ENCODE assay signal across 9 cellular contexts in genomic region chr10:132330486-132330833, GRCh38. TPM values are rescaled to one million over a fixed set of nuclear protein-coding genes. Genes with fewer than 3 reads are reported as not detected.
DNase-seq lines count a peak whose midpoint lies in the region; ATAC-seq, FAIRE-seq and TF ChIP-seq lines count a peak whose summit lies in the region.
"Had no signal": no experiment of that assay in that cellular context is flagged by ENCODE, and none has a peak within 500 bp of the region (broad histone marks: within the 10 kb centered on the region; RNA-seq: fewer than 3 reads in every experiment).

No MANE protein-coding gene starts in this region.

- peak overlapping the region; percentile 77 for H3K27ac Mint-ChIP-seq in activated naive CD4-positive, alpha-beta T cell treated with anti-CD3 and anti-CD28 coated beads for 36 hours
- peak overlapping the region; percentile 74 for H3K27ac Mint-ChIP-seq in activated T-helper 2 cell treated with anti-CD3 and anti-CD28 coated beads, Interferon-gamma antibody, Interleukin-2, Interleukin-4, amounts not matched to agents 10 μg/mL and 5 μg/mL and 100 μg/mL, durations not matched to agents 14 hours and 24 hours and 36 hours

- no peak for FAIRE-seq in keratinocyte (lab: Jason Lieb, UNC)

- H2AFZ ChIP-seq in keratinocyte (ENCODE audit: control insufficient read depth, low read length), result no peak overlapping the region

- H3K4me1 ChIP-seq in keratinocyte (ENCODE audit: control insufficient read depth, extremely low read depth, insufficient read depth, low read length), result peaks cover 14% of the 10 kb centered on the region
- peaks cover 12 to 37% of the 10 kb centered on the region in 2 donors for H3K4me1 ChIP-seq in thoracic aorta (ENCODE audit: control insufficient read depth in 1 of 2, low read depth in 2 of 2)

- dilution Hi-C loops in keratinocyte (cut with MboI; ENCODE audit: extremely low pct_ligation_motif_present, low sequenced_read_pairs), result no loop called here

- H3K9ac ChIP-seq in keratinocyte (ENCODE audit: control insufficient read depth, extremely low read depth, insufficient read depth, low read length), result no peak overlapping the region

- H4K20me1 ChIP-seq in keratinocyte (ENCODE audit: control insufficient read depth, extremely low read depth, insufficient read depth, low read length), result no peaks in the 10 kb centered on the region

- no peak for TF ChIP-seq CTCF in keratinocyte (optimal IDR thresholded peaks at IDR 0.05 in 1 of 3, IDR thresholded peaks at IDR 0.05 in 1 of 3, conservative IDR thresholded peaks at IDR 0.05 in 1 of 3; ENCODE audit: extremely low read depth in 1 of 3, insufficient read depth in 2 of 3, low read length in 3 of 3)
- no peak for TF ChIP-seq CTCF in thoracic aorta (IDR thresholded peaks at IDR 0.05)

- DNase-seq in activated naive CD4-positive, alpha-beta T cell treated with anti-CD3 and anti-CD28 coated beads for 36 hours, result no peak
- no peak for DNase-seq in activated naive CD4-positive, alpha-beta T cell treated with Interleukin-2 at 50 U/mL for 16 hours
- DNase-seq in activated T-helper 2 cell treated with anti-CD3 and anti-CD28 coated beads, Interferon-gamma antibody, Interleukin-2, Interleukin-4, amounts not matched to agents 10 μg/mL and 5 μg/mL and 100 μg/mL, durations not matched to agents 14 hours and 24 hours and 36 hours (ENCODE audit: low spot score), result no peak
- no peak for DNase-seq in keratinocyte (ENCODE audit: low read depth, low spot score)
- no peak for DNase-seq in thoracic aorta (ENCODE audit: low spot score)
- DNase-seq in NCI-H1417 (lab: John Stamatoyannopoulos, UW), result no peak
- DNase-seq in T1000 (lab: John Stamatoyannopoulos, UW), result no peak
- DNase-seq: NCI-H774 had no signal

- H3K36me3 Mint-ChIP-seq in activated naive CD4-positive, alpha-beta T cell treated with anti-CD3 and anti-CD28 coated beads for 36 hours (ENCODE audit: low read depth), result peaks cover 44% of the 10 kb centered on the region
- peaks cover 57% of the 10 kb centered on the region for H3K36me3 Mint-ChIP-seq in activated T-helper 2 cell treated with anti-CD3 and anti-CD28 coated beads, Interferon-gamma antibody, Interleukin-2, Interleukin-4, amounts not matched to agents 10 μg/mL and 5 μg/mL and 100 μg/mL, durations not matched to agents 14 hours and 24 hours and 36 hours (ENCODE audit: low read depth)

- H3K9me1 ChIP-seq in keratinocyte (ENCODE audit: control insufficient read depth, extremely low read depth, insufficient read depth, low read length), result no peaks in the 10 kb centered on the region

- H3K4me3 Mint-ChIP-seq in activated naive CD4-positive, alpha-beta T cell treated with anti-CD3 and anti-CD28 coated beads for 36 hours, result peak overlapping the region; percentile 92
- H3K4me3 Mint-ChIP-seq in activated T-helper 2 cell treated with anti-CD3 and anti-CD28 coated beads, Interferon-gamma antibody, Interleukin-2, Interleukin-4, amounts not matched to agents 10 μg/mL and 5 μg/mL and 100 μg/mL, durations not matched to agents 14 hours and 24 hours and 36 hours (ENCODE audit: low read depth), result peak overlapping the region; percentile 83

- H3K36me3 ChIP-seq in keratinocyte (ENCODE audit: control insufficient read depth in 2 of 2, extremely low read depth in 1 of 2, insufficient read depth in 2 of 2, low read length in 2 of 2) (peaks cover 0 to 1% of the 10 kb centered on the region in 2 experiments), thoracic aorta (no peaks in the 10 kb centered on the region)

- H3K4me2 ChIP-seq in keratinocyte (ENCODE audit: control insufficient read depth, extremely low read depth, insufficient read depth, low read depth, low read length), result peak overlapping the region; percentile 29

- H3K9me3 Mint-ChIP-seq in activated naive CD4-positive, alpha-beta T cell treated with anti-CD3 and anti-CD28 coated beads for 36 hours, result peaks cover 6% of the 10 kb centered on the region
- peaks cover 4% of the 10 kb centered on the region for H3K9me3 Mint-ChIP-seq in activated T-helper 2 cell treated with anti-CD3 and anti-CD28 coated beads, Interferon-gamma antibody, Interleukin-2, Interleukin-4, amounts not matched to agents 10 μg/mL and 5 μg/mL and 100 μg/mL, durations not matched to agents 14 hours and 24 hours and 36 hours

- no peaks in the 10 kb centered on the region for H3K27me3 ChIP-seq in keratinocyte (ENCODE audit: control insufficient read depth, extremely low read depth, insufficient read depth, low read length)
- no peaks in the 10 kb centered on the region for H3K27me3 ChIP-seq in thoracic aorta (replicated peaks; ENCODE audit: insufficient read depth)

- no peak for ATAC-seq in thoracic aorta (ENCODE audit: insufficient number of reproducible peaks, low FRiP score, low read depth)
- no peak for ATAC-seq in HG03442 (IDR thresholded peaks at IDR 0.05; ENCODE audit: unreplicated experiment)

- no peaks in the 10 kb centered on the region for H3K9me3 ChIP-seq in keratinocyte (ENCODE audit: control insufficient read depth, low read depth, low read length)
- H3K9me3 ChIP-seq in thoracic aorta, result no peaks in the 10 kb centered on the region

- intact Hi-C loops in activated naive CD4-positive, alpha-beta T cell treated with anti-CD3 and anti-CD28 coated beads for 36 hours (cut with micrococcal nuclease), result loop anchor here (1.0 to 10.0 kb wide), 7 partner anchors 10 to 430 kb away; partner anchors contain the start of genes BNIP3, INPP5A, PPP2R2D and PWWP2B
- intact Hi-C loops in activated T-helper 2 cell treated with anti-CD3 and anti-CD28 coated beads, Interferon-gamma antibody, Interleukin-2, Interleukin-4, amounts not matched to agents 10 μg/mL and 5 μg/mL and 100 μg/mL, durations not matched to agents 14 hours and 24 hours and 36 hours (cut with micrococcal nuclease), result loop anchor here (5.0 to 10.0 kb wide), 2 partner anchors 204 to 428 kb away; partner anchors contain the start of genes INPP5A and PPP2R2D

- CTCF ChIA-PET in activated naive CD4-positive, alpha-beta T cell treated with anti-CD3 and anti-CD28 coated beads for 36 hours (lab: Charles Lee), result no interaction called here

- H3K27me3 Mint-ChIP-seq in activated naive CD4-positive, alpha-beta T cell treated with anti-CD3 and anti-CD28 coated beads for 36 hours (ENCODE audit: low read depth), result no peaks in the 10 kb centered on the region
- H3K27me3 Mint-ChIP-seq in activated T-helper 2 cell treated with anti-CD3 and anti-CD28 coated beads, Interferon-gamma antibody, Interleukin-2, Interleukin-4, amounts not matched to agents 10 μg/mL and 5 μg/mL and 100 μg/mL, durations not matched to agents 14 hours and 24 hours and 36 hours (ENCODE audit: low read depth), result no peaks in the 10 kb centered on the region

- peaks cover 35% of the 10 kb centered on the region for H3K79me2 ChIP-seq in keratinocyte (ENCODE audit: control insufficient read depth, insufficient read depth, low read length)

- H3K4me3 ChIP-seq in keratinocyte (ENCODE audit: control insufficient read depth in 2 of 3, extremely low read depth in 1 of 3, insufficient read depth in 2 of 3, low read depth in 1 of 3, low read length in 3 of 3), result peak overlapping the region; percentile 57 to 75 (median 65)
- H3K4me3 ChIP-seq in thoracic aorta, result peak overlapping the region; percentile 86

- H3K27ac ChIP-seq in keratinocyte (ENCODE audit: control insufficient read depth, insufficient read depth, low read length) (no peak overlapping the region), thoracic aorta (peak overlapping the region in 1 of 2 donors; percentile 74)

- peaks cover 67% of the 10 kb centered on the region for H3K4me1 Mint-ChIP-seq in activated naive CD4-positive, alpha-beta T cell treated with anti-CD3 and anti-CD28 coated beads for 36 hours (ENCODE audit: low read depth)
- peaks cover 48% of the 10 kb centered on the region for H3K4me1 Mint-ChIP-seq in activated T-helper 2 cell treated with anti-CD3 and anti-CD28 coated beads, Interferon-gamma antibody, Interleukin-2, Interleukin-4, amounts not matched to agents 10 μg/mL and 5 μg/mL and 100 μg/mL, durations not matched to agents 14 hours and 24 hours and 36 hours (ENCODE audit: low read depth)

RNA-seq across cellular contexts. Expression of gene LRRC27, which starts 1.5 kb away (rescaled TPM):
- 1 to 10 TPM; 1.5 to 1.9 TPM for total RNA-seq in activated naive CD4-positive, alpha-beta T cell treated with anti-CD3 and anti-CD28 coated beads for 36 hours
- total RNA-seq in activated T-helper 2 cell treated with anti-CD3 and anti-CD28 coated beads, Interferon-gamma antibody, Interleukin-2, Interleukin-4, amounts not matched to agents 10 μg/mL and 5 μg/mL and 100 μg/mL, durations not matched to agents 14 hours and 24 hours and 36 hours, result 2.8 and 3.5 TPM in 2 replicates
- polyA plus RNA-seq in keratinocyte, result 3.0 to 3.5 TPM (median 3.1 TPM) in 3 replicates
- 8.3 TPM for polyA plus RNA-seq in keratinocyte (2011; ENCODE audit: low read depth)
- polyA plus RNA-seq in keratinocyte (2011; cell fraction: cytosol; rRNA removed), result 1.8 and 2.9 TPM in 2 replicates
- 9.2 and 15.3 TPM in 2 replicates for polyA plus RNA-seq in keratinocyte (2011; cell fraction: nucleus; rRNA removed)
- polyA plus RNA-seq in keratinocyte (2012; ENCODE audit: low replicate concordance), result 2.6 and 3.9 TPM in 2 replicates
- 1.7 to 4.3 TPM (median 2.1 TPM) in 3 replicates for polyA minus RNA-seq in keratinocyte
- 1.3 TPM for polyA minus RNA-seq in keratinocyte (2011; cell fraction: cytosol; rRNA and poly(A)+ RNA removed)
- polyA minus RNA-seq in keratinocyte (2011; cell fraction: nucleus; rRNA and poly(A)+ RNA removed), result 2.7 and 4.6 TPM in 2 replicates
- total RNA-seq in thoracic aorta, result 1 to 10 TPM; 3.2 to 8.9 TPM

RNA-seq across cellular contexts. Expression of gene STK32C, which starts 22.7 kb away (rescaled TPM):
- total RNA-seq in activated naive CD4-positive, alpha-beta T cell treated with anti-CD3 and anti-CD28 coated beads for 36 hours, result 10 to 100 TPM; 16.5 to 16.6 TPM
- 17.3 and 18.8 TPM in 2 replicates for total RNA-seq in activated T-helper 2 cell treated with anti-CD3 and anti-CD28 coated beads, Interferon-gamma antibody, Interleukin-2, Interleukin-4, amounts not matched to agents 10 μg/mL and 5 μg/mL and 100 μg/mL, durations not matched to agents 14 hours and 24 hours and 36 hours
- polyA plus RNA-seq in keratinocyte, result 4.0 to 4.7 TPM (median 4.1 TPM) in 3 replicates
- polyA plus RNA-seq in keratinocyte (2011; ENCODE audit: low read depth), result 2.9 TPM
- 3.3 and 6.0 TPM in 2 replicates for polyA plus RNA-seq in keratinocyte (2011; cell fraction: cytosol; rRNA removed)
- polyA plus RNA-seq in keratinocyte (2011; cell fraction: nucleus; rRNA removed), result 4.2 and 5.4 TPM in 2 replicates
- 5.6 and 6.0 TPM in 2 replicates for polyA plus RNA-seq in keratinocyte (2012; ENCODE audit: low replicate concordance)
- polyA minus RNA-seq in keratinocyte, result 2.2 to 5.1 TPM (median 3.3 TPM) in 3 replicates
- polyA minus RNA-seq in keratinocyte (2011; cell fraction: cytosol; rRNA and poly(A)+ RNA removed), result 5.2 TPM
- polyA minus RNA-seq in keratinocyte (2011; cell fraction: nucleus; rRNA and poly(A)+ RNA removed), result 1.9 and 3.2 TPM in 2 replicates
- 1 to 10 TPM; 1.1 to 4.2 TPM for total RNA-seq in thoracic aorta
